In genomic region chr9:37036237-37037136, GRCh38 we compare ENCODE assay signal across 8 cellular contexts. TPM values are rescaled to one million over a fixed set of nuclear protein-coding genes. Genes with fewer than 3 reads are reported as not detected.
DNase-seq lines count a peak whose midpoint lies in the region; ATAC-seq and TF ChIP-seq lines count a peak whose summit lies in the region.

No MANE protein-coding gene starts in this region.

- POLR2A ChIA-PET in CD4-positive, alpha-beta memory T cell (lab: Charles Lee; ENCODE audit: partially characterized antibody): interaction anchor here (0.5 to 1.7 kb wide), 8 partner anchors 9 to 429 kb away, joined by 3 to 7 read pairs (median 4); partner anchors contain the start of genes ZBTB5 and ZCCHC7

- H3K4me1 ChIP-seq in CD4-positive, alpha-beta memory T cell (ENCODE audit: insufficient read depth, low read length): peaks cover 47% of the 10 kb centered on the region
- H3K4me1 ChIP-seq in hepatocyte (ENCODE audit: insufficient read depth): peaks cover 26% of the 10 kb centered on the region

- H3K9me3 Mint-ChIP-seq in CD4-positive, alpha-beta memory T cell: peaks cover 0 to 11% (median 4%) of the 10 kb centered on the region in 8 donors
- H3K9me3 Mint-ChIP-seq in activated naive CD8-positive, alpha-beta T cell (ENCODE audit: low read depth): no peaks in the 10 kb centered on the region

- peaks cover 20 to 52% (median 31%) of the 10 kb centered on the region in 4 donors for H3K4me1 Mint-ChIP-seq in CD4-positive, alpha-beta memory T cell
- H3K4me1 Mint-ChIP-seq in activated naive CD8-positive, alpha-beta T cell (ENCODE audit: low read depth): peaks cover 33% of the 10 kb centered on the region

- peaks cover 0 to 5% of the 10 kb centered on the region in 2 donors for H3K36me3 Mint-ChIP-seq in CD4-positive, alpha-beta memory T cell
- peaks cover 2% of the 10 kb centered on the region for H3K36me3 Mint-ChIP-seq in activated naive CD8-positive, alpha-beta T cell

- peak in 4 of 5 donors; percentile 47 to 55 (median 54) for DNase-seq in CD4-positive, alpha-beta memory T cell
- DNase-seq in NCI-H2227 treated with DMSO at 0.1 percent for 48 hours (lab: John Stamatoyannopoulos, UW): peak; percentile 38
- peak; percentile 50 for DNase-seq in hepatocyte (ENCODE audit: low spot score)
- no peak for DNase-seq in skeletal muscle cell (ENCODE audit: low read depth)
- DNase-seq in COLO829 (ENCODE audit: low spot score): no peak

- H4K20me1 ChIP-seq in hepatocyte (ENCODE audit: insufficient read depth, poor library complexity, severe bottlenecking): peaks cover 4% of the 10 kb centered on the region

- H3K9me2 ChIP-seq in hepatocyte (replicated peaks; ENCODE audit: insufficient read depth): no peaks in the 10 kb centered on the region

- CTCF ChIA-PET in CD4-positive, alpha-beta memory T cell (lab: Charles Lee; ENCODE audit: partially characterized antibody): interaction anchor here (1.0 to 1.4 kb wide), 3 partner anchors 39 to 110 kb away, joined by 3 read pairs; no protein-coding TSS in a partner anchor

- ATAC-seq in GM19438 (IDR thresholded peaks at IDR 0.05; ENCODE audit: low read depth, unreplicated experiment) (peak; percentile 26), GM21717 (IDR thresholded peaks at IDR 0.05; ENCODE audit: unreplicated experiment) (no peak)

- peaks cover 55 to 67% of the 10 kb centered on the region in 2 donors for H3K27me3 Mint-ChIP-seq in CD4-positive, alpha-beta memory T cell
- H3K27me3 Mint-ChIP-seq in activated naive CD8-positive, alpha-beta T cell: peaks cover 49% of the 10 kb centered on the region

- H3K4me3 ChIP-seq in CD4-positive, alpha-beta memory T cell (ENCODE audit: low read length in 2 of 2): peak overlapping the region; percentile 69 to 74
- H3K4me3 ChIP-seq in hepatocyte (peak overlapping the region; percentile 28), skeletal muscle cell (ENCODE audit: low read depth, low read length) (peak overlapping the region; percentile 43)

- H3K4me3 Mint-ChIP-seq in CD4-positive, alpha-beta memory T cell: peak overlapping the region; percentile 84 to 94 (median 90)
- peak overlapping the region; percentile 83 for H3K4me3 Mint-ChIP-seq in activated naive CD8-positive, alpha-beta T cell

- H2AFZ ChIP-seq in hepatocyte: peak overlapping the region; percentile 65

- TF ChIP-seq CTCF in hepatocyte (IDR thresholded peaks at IDR 0.05; ENCODE audit: poor library complexity): no peak

- H3K27ac ChIP-seq in CD4-positive, alpha-beta memory T cell (ENCODE audit: low read depth, low read length): no peak overlapping the region
- H3K27ac ChIP-seq in hepatocyte: no peak overlapping the region

- H3K9me3 ChIP-seq in CD4-positive, alpha-beta memory T cell (ENCODE audit: control insufficient read depth in 1 of 2, low read length in 2 of 2): no peaks in the 10 kb centered on the region
- no peaks in the 10 kb centered on the region for H3K9me3 ChIP-seq in hepatocyte (ENCODE audit: low read depth)

- WGBS in hepatocyte (ENCODE audit: low lambda C conversion rate, missing lambda C conversion rate): 2% methylated on average over 67 of the region's 76 CpGs

- H3K79me2 ChIP-seq in hepatocyte: no peaks in the 10 kb centered on the region

- intact Hi-C loops in CD4-positive, alpha-beta memory T cell (cut with micrococcal nuclease): loop anchor here (1.0 kb wide), 2 partner anchors 9 to 43 kb away; no protein-coding TSS in a partner anchor

- peak overlapping the region; percentile 94 for H3K4me2 ChIP-seq in hepatocyte

- no peaks in the 10 kb centered on the region for H3K36me3 ChIP-seq in CD4-positive, alpha-beta memory T cell (ENCODE audit: insufficient read depth, low read length)
- H3K36me3 ChIP-seq in hepatocyte (replicated peaks; ENCODE audit: insufficient read depth, low read depth): no peaks in the 10 kb centered on the region

- H3K27me3 ChIP-seq in CD4-positive, alpha-beta memory T cell (ENCODE audit: insufficient read depth, low read length): peaks cover 65% of the 10 kb centered on the region
- H3K27me3 ChIP-seq in hepatocyte: peaks cover 99% of the 10 kb centered on the region

- H3K27ac Mint-ChIP-seq in CD4-positive, alpha-beta memory T cell: peak overlapping the region in 5 of 7 donors; percentile 0 to 86 (median 42)
- H3K27ac Mint-ChIP-seq in activated naive CD8-positive, alpha-beta T cell: peak overlapping the region; percentile 68

RNA-seq across cellular contexts. Expression of gene PAX5, which starts 2.4 kb away (rescaled TPM):
- total RNA-seq in CD4-positive, alpha-beta memory T cell: not detected
- under 1 TPM in 1 of 2 donors, not detected in 1; 0.32 TPM for polyA plus RNA-seq in CD4-positive, alpha-beta memory T cell
- total RNA-seq in hepatocyte: not detected in 2 replicates
- polyA plus RNA-seq in hepatocyte: not detected in 2 replicates

Comparison
In these comparisons a context has a peak if more than half of its experiments do, and no peak if none do; other contexts are left out.
1. DNase-seq: peak in CD4-positive, alpha-beta memory T cell (4 of 5), NCI-H2227 treated with DMSO at 0.1 percent for 48 hours (single experiment) and hepatocyte (single experiment); none in skeletal muscle cell (single experiment) and COLO829 (single experiment).
2. Peak in every context shown above with its lines, with median percentiles within 50 percentile points of each other: H3K4me3 ChIP-seq.